Comparison of ENCODE assay signal across 32 cellular contexts in genomic region chr15:56425976-56426375, GRCh38. TPM values are rescaled to one million over a fixed set of nuclear protein-coding genes. Genes with fewer than 3 reads are reported as not detected.
"Had no signal": no experiment of that assay in that cellular context is flagged by ENCODE, and none has a peak within 500 bp of the region (broad histone marks: within the 10 kb centered on the region; RNA-seq: fewer than 3 reads in every experiment).

No MANE protein-coding gene starts in this region.

- DNase-seq: activated B cell treated with CpG ODN at 0.5 μM for 24 hours; activated CD4-positive, alpha-beta T cell treated with anti-CD3 and anti-CD28 coated beads for 48 hours; activated CD4-positive, alpha-beta T cell treated with anti-CD3 and anti-CD28 coated beads, Interleukin-2, amount 50 U/mL, for 1 hour; activated CD4-positive, alpha-beta T cell treated with anti-CD3 and anti-CD28 coated beads, Interleukin-2, amount 50 U/mL, for 48 hours; activated CD8-positive, alpha-beta memory T cell treated with anti-CD3 and anti-CD28 coated beads for 24 hours; activated CD8-positive, alpha-beta T cell treated with anti-CD3 and anti-CD28 coated beads for 36 hours; activated effector memory CD4-positive, alpha-beta T cell treated with Interleukin-2 at 50 U/mL for 16 hours; activated naive CD4-positive, alpha-beta T cell treated with anti-CD3 and anti-CD28 coated beads, Interleukin-2, amount 10 ng/mL, durations not matched to agents 7 days and 5 days; activated naive CD8-positive, alpha-beta T cell treated with anti-CD3 and anti-CD28 coated beads, Interleukin-2, amount 10 ng/mL, durations not matched to agents 7 days and 5 days; activated T-cell treated with anti-CD3 and anti-CD28 coated beads, Interleukin-2, amount 50 U/mL, for 4 hours; amniotic stem cell; anterior cingulate cortex; body of pancreas; central memory CD4-positive, alpha-beta T cell; cerebellar nuclear complex; colonic mucosa; effector CD8-positive, alpha-beta T cell; esophagus squamous epithelium; heart right ventricle; T-helper 1 cell; T-helper 17 cell; T1000; WERI-Rb-1 had no signal

- H3K4me3 Mint-ChIP-seq: activated B cell treated with CpG ODN at 0.5 μM for 24 hours; activated CD8-positive, alpha-beta T cell treated with anti-CD3 and anti-CD28 coated beads for 36 hours; activated naive CD4-positive, alpha-beta T cell treated with anti-CD3 and anti-CD28 coated beads, Interleukin-2, amount 10 ng/mL, durations not matched to agents 7 days and 5 days; activated T-cell treated with anti-CD3 and anti-CD28 coated beads, Interleukin-2, amount 50 U/mL, for 4 hours; activated T-helper 17 cell treated with anti-CD3 and anti-CD28 coated beads, Interleukin-2, amount 50 U/mL, for 72 hours; T-helper 17 cell; T-helper 2 cell treated with Interferon-gamma antibody and Interleukin-4, amounts not matched to agents 5 μg/mL and 100 μg/mL, for 36 hours had no signal

- H3K9me3 ChIP-seq: body of pancreas, colonic mucosa, esophagus squamous epithelium had no signal

- H3K27me3 Mint-ChIP-seq: activated B cell treated with CpG ODN at 0.5 μM for 24 hours; activated naive CD4-positive, alpha-beta T cell treated with anti-CD3 and anti-CD28 coated beads, Interleukin-2, amount 10 ng/mL, durations not matched to agents 7 days and 5 days; T-helper 17 cell had no signal

- H3K27ac Mint-ChIP-seq: activated B cell treated with CpG ODN at 0.5 μM for 24 hours; activated CD8-positive, alpha-beta T cell treated with anti-CD3 and anti-CD28 coated beads for 36 hours; activated naive CD4-positive, alpha-beta T cell treated with anti-CD3 and anti-CD28 coated beads, Interleukin-2, amount 10 ng/mL, durations not matched to agents 7 days and 5 days; activated naive CD8-positive, alpha-beta T cell treated with anti-CD3 and anti-CD28 coated beads, Interleukin-2, amount 10 ng/mL, durations not matched to agents 7 days and 5 days; activated T-helper 17 cell treated with anti-CD3 and anti-CD28 coated beads, Interleukin-2, amount 50 U/mL, for 72 hours; T-helper 17 cell; T-helper 2 cell treated with Interferon-gamma antibody and Interleukin-4, amounts not matched to agents 5 μg/mL and 100 μg/mL, for 36 hours had no signal

- ATAC-seq: activated CD4-positive, CD25-positive, alpha-beta regulatory T cell treated with anti-CD3 and anti-CD28 coated beads, Interleukin-2, amount 50 U/mL, for 24 hours; activated CD8-positive, alpha-beta T cell treated with anti-CD3 and anti-CD28 coated beads for 36 hours; activated naive CD4-positive, alpha-beta T cell treated with anti-CD3 and anti-CD28 coated beads, Interleukin-2, amount 50 U/mL, for 72 hours; activated T-cell treated with anti-CD3 and anti-CD28 coated beads, Interleukin-2, amount 50 U/mL, for 4 hours; activated T-helper 17 cell treated with anti-CD3 and anti-CD28 coated beads, Interleukin-2, amount 50 U/mL, for 72 hours; body of pancreas; gastroesophageal sphincter; heart right ventricle; T-helper 17 cell had no signal

- H3K4me1 Mint-ChIP-seq: activated B cell treated with CpG ODN at 0.5 μM for 24 hours; activated naive CD4-positive, alpha-beta T cell treated with anti-CD3 and anti-CD28 coated beads, Interleukin-2, amount 10 ng/mL, durations not matched to agents 7 days and 5 days; activated T-helper 17 cell treated with anti-CD3 and anti-CD28 coated beads, Interleukin-2, amount 50 U/mL, for 72 hours; T-helper 17 cell had no signal

- H3K4me1 ChIP-seq: body of pancreas, colonic mucosa, esophagus squamous epithelium, gastroesophageal sphincter, heart right ventricle had no signal

- H3K4me3 ChIP-seq: body of pancreas, cardiac muscle cell, colonic mucosa, esophagus squamous epithelium, gastroesophageal sphincter, heart right ventricle had no signal

- FAIRE-seq: endometrium, endothelial cell of umbilical vein had no signal

- H3K36me3 ChIP-seq: cardiac muscle cell, colonic mucosa had no signal

- H3K9me3 Mint-ChIP-seq: activated naive CD4-positive, alpha-beta T cell treated with anti-CD3 and anti-CD28 coated beads, Interleukin-2, amount 10 ng/mL, durations not matched to agents 7 days and 5 days; activated T-helper 17 cell treated with anti-CD3 and anti-CD28 coated beads, Interleukin-2, amount 50 U/mL, for 72 hours had no signal

- H3K27ac ChIP-seq: body of pancreas, cardiac muscle cell, colonic mucosa, epithelial cell of prostate, esophagus squamous epithelium, gastroesophageal sphincter, heart right ventricle, WERI-Rb-1 had no signal

- H3K27me3 ChIP-seq: body of pancreas, cardiac muscle cell, colonic mucosa, esophagus squamous epithelium, gastroesophageal sphincter, heart right ventricle had no signal

- H3K36me3 Mint-ChIP-seq: activated naive CD4-positive, alpha-beta T cell treated with anti-CD3 and anti-CD28 coated beads, Interleukin-2, amount 10 ng/mL, durations not matched to agents 7 days and 5 days had no signal

RNA-seq across cellular contexts. Expression of gene MNS1, which starts 39.0 kb away (rescaled TPM):
- total RNA-seq: activated T-helper 17 cell treated with anti-CD3 and anti-CD28 coated beads, Interleukin-2, amount 50 U/mL, for 72 hours had no signal
